In the genomic region with DNA sequence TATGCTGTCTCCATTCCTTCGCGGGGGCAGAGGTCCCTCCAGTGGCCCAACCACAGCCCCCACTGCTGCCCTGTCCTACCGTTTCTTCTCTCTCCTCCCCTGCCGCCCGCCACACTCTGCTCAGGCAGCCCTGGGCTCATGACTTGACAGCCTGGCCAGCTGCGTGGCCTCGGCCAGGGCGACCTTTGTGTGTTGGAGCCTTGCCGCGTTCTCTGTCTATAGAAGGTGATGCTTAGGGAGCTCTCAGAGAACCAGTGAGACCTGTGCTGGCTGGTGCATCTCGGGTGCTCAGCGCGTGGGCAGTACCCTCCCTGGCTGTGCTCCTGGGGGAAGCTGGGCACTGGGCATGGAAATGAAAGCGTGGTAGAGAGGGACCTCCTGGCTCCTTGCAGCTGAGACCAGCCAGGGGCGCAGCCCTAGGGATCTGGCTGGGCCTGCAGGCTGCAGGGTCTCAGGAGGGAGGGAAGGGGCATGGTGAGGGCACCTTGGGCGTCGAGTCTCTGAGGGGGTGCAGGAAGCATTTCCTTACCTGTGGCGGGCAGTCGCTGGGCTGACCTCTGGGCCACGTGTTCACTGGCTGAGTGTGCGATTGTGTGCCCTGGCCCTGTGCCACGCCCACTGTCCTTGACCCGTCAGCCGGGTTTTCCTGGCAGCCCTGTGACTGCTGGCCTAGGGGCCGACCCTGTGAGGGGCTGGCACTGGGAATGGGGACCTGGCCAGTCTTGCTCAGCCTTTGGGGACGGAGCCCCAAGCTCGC, we compare ENCODE assay signal across 11 cellular contexts. TPM values are rescaled to one million over a fixed set of nuclear protein-coding genes. Genes with fewer than 3 reads are reported as not detected.
A peak's percentile ranks its signal among the peaks of the same experiment; 100 is the strongest.
DNase-seq lines count a peak whose midpoint lies in the region; ATAC-seq and TF ChIP-seq lines count a peak whose summit lies in the region.
"Had no signal": no experiment of that assay in that cellular context is flagged by ENCODE, and none has a peak within 500 bp of the region (broad histone marks: within the 10 kb centered on the region; RNA-seq: fewer than 3 reads in every experiment).

No MANE protein-coding gene starts in this region.

- CTCF ChIA-PET in WTC11 (lab: Charles Lee) = no interaction called here

- H3K27ac ChIP-seq in esophagus squamous epithelium (peak overlapping the region; percentile 89 to 96 (median 94)), neutrophil (peak overlapping the region; percentile 99), upper lobe of right lung (peak overlapping the region; percentile 89)

- H3K27me3 ChIP-seq in esophagus squamous epithelium (no peaks in the 10 kb centered on the region), neutrophil (no peaks in the 10 kb centered on the region), upper lobe of right lung (no peaks in the 10 kb centered on the region)

- no peak overlapping the region for H3K4me3 Mint-ChIP-seq in WTC11
- H3K4me3 Mint-ChIP-seq: activated naive CD8-positive, alpha-beta T cell; T-helper 17 cell had no signal

- 34 to 61% methylated on average over 10 of the region's 27 CpGs for WGBS in esophagus squamous epithelium, 2 donors

- no peak for DNase-seq in WTC11 (ENCODE audit: low spot score)
- DNase-seq in esophagus squamous epithelium (lab: John Stamatoyannopoulos, UW) = no peak
- no peak for DNase-seq in upper lobe of right lung
- no peak for DNase-seq in NCI-H526 treated with DMSO at 0.1 percent for 48 hours (lab: John Stamatoyannopoulos, UW)
- DNase-seq: DMS153, NCI-H146, T-helper 17 cell had no signal

- no peaks in the 10 kb centered on the region for H3K27me3 Mint-ChIP-seq in WTC11 (ENCODE audit: low read depth)
- H3K27me3 Mint-ChIP-seq: activated naive CD8-positive, alpha-beta T cell; T-helper 17 cell had no signal

- no peak for ATAC-seq in WTC11
- no peak for ATAC-seq in upper lobe of right lung
- ATAC-seq in HG02798 (IDR thresholded peaks at IDR 0.05; ENCODE audit: poor library complexity, unreplicated experiment) = no peak
- no peak for ATAC-seq in HG02623 (IDR thresholded peaks at IDR 0.05; ENCODE audit: unreplicated experiment)
- ATAC-seq: T-helper 17 cell had no signal

- no peaks in the 10 kb centered on the region for H3K36me3 Mint-ChIP-seq in WTC11
- H3K36me3 Mint-ChIP-seq: activated naive CD8-positive, alpha-beta T cell had no signal

- POLR2A ChIA-PET in WTC11 (lab: Charles Lee) = no interaction called here

- H3K4me3 ChIP-seq in esophagus squamous epithelium (peak overlapping the region in 2 of 4 donors; percentile 28 to 50), neutrophil (ENCODE audit: low read depth in 1 of 2, low read length in 1 of 2) (peak overlapping the region; percentile 50 to 56), upper lobe of right lung (no peak overlapping the region)

- peak overlapping the region; percentile 84 for H3K27ac Mint-ChIP-seq in WTC11
- H3K27ac Mint-ChIP-seq: activated naive CD8-positive, alpha-beta T cell; T-helper 17 cell had no signal

- H3K9me3 ChIP-seq in esophagus squamous epithelium (no peaks in the 10 kb centered on the region), neutrophil (no peaks in the 10 kb centered on the region), upper lobe of right lung (no peaks in the 10 kb centered on the region)

- H3K4me1 ChIP-seq in esophagus squamous epithelium (peaks cover 98 to 100% (median 100%) of the 10 kb centered on the region in 3 donors), neutrophil (ENCODE audit: control insufficient read depth in 1 of 2, insufficient read depth in 1 of 2, low read depth in 1 of 2, low read length in 1 of 2) (peaks cover 98 to 100% of the 10 kb centered on the region in 2 experiments), upper lobe of right lung (peaks cover 85% of the 10 kb centered on the region)

- H3K36me3 ChIP-seq in esophagus squamous epithelium = no peaks in the 10 kb centered on the region
- no peaks in the 10 kb centered on the region for H3K36me3 ChIP-seq in neutrophil
- H3K36me3 ChIP-seq in upper lobe of right lung = no peaks in the 10 kb centered on the region

- no peak for TF ChIP-seq POLR2A in esophagus squamous epithelium (IDR thresholded peaks at IDR 0.05)

- no peaks in the 10 kb centered on the region for H3K9me3 Mint-ChIP-seq in WTC11

- intact Hi-C loops in esophagus squamous epithelium (cut with DNase I) (no loop called here), upper lobe of right lung (cut with DNase I) (no loop called here)

- peaks cover 3% of the 10 kb centered on the region for H3K4me1 Mint-ChIP-seq in WTC11

- TF ChIP-seq CTCF in WTC11 (IDR thresholded peaks at IDR 0.05) = no peak
- TF ChIP-seq CTCF in esophagus squamous epithelium (IDR thresholded peaks at IDR 0.05) = no peak
- no peak for TF ChIP-seq CTCF in neutrophil (IDR thresholded peaks at IDR 0.05)
- TF ChIP-seq CTCF in upper lobe of right lung (IDR thresholded peaks at IDR 0.05) = no peak

TF ChIP-seq in WTC11, 78 proteins besides CTCF, POLR2A, EP300 and RAD21 (continues in another document):
- TF ChIP-seq KAT7 (CRISPR knock-in tag; IDR thresholded peaks at IDR 0.05; ENCODE audit: borderline replicate concordance) (no peak), NR3C1 (CRISPR knock-in tag; conservative IDR thresholded peaks at IDR 0.05; ENCODE audit: low read depth) (no peak), FOXK1 (CRISPR knock-in tag; IDR thresholded peaks at IDR 0.05) (no peak)
- TF ChIP-seq, protein P1, sequence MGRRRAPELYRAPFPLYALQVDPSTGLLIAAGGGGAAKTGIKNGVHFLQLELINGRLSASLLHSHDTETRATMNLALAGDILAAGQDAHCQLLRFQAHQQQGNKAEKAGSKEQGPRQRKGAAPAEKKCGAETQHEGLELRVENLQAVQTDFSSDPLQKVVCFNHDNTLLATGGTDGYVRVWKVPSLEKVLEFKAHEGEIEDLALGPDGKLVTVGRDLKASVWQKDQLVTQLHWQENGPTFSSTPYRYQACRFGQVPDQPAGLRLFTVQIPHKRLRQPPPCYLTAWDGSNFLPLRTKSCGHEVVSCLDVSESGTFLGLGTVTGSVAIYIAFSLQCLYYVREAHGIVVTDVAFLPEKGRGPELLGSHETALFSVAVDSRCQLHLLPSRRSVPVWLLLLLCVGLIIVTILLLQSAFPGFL (CRISPR knock-in tag; IDR thresholded peaks at IDR 0.05; ENCODE audit: borderline replicate concordance) = no peak
- TF ChIP-seq, protein P2, sequence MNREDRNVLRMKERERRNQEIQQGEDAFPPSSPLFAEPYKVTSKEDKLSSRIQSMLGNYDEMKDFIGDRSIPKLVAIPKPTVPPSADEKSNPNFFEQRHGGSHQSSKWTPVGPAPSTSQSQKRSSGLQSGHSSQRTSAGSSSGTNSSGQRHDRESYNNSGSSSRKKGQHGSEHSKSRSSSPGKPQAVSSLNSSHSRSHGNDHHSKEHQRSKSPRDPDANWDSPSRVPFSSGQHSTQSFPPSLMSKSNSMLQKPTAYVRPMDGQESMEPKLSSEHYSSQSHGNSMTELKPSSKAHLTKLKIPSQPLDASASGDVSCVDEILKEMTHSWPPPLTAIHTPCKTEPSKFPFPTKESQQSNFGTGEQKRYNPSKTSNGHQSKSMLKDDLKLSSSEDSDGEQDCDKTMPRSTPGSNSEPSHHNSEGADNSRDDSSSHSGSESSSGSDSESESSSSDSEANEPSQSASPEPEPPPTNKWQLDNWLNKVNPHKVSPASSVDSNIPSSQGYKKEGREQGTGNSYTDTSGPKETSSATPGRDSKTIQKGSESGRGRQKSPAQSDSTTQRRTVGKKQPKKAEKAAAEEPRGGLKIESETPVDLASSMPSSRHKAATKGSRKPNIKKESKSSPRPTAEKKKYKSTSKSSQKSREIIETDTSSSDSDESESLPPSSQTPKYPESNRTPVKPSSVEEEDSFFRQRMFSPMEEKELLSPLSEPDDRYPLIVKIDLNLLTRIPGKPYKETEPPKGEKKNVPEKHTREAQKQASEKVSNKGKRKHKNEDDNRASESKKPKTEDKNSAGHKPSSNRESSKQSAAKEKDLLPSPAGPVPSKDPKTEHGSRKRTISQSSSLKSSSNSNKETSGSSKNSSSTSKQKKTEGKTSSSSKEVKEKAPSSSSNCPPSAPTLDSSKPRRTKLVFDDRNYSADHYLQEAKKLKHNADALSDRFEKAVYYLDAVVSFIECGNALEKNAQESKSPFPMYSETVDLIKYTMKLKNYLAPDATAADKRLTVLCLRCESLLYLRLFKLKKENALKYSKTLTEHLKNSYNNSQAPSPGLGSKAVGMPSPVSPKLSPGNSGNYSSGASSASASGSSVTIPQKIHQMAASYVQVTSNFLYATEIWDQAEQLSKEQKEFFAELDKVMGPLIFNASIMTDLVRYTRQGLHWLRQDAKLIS (CRISPR knock-in tag; IDR thresholded peaks at IDR 0.05; ENCODE audit: borderline replicate concordance) = no peak
- TF ChIP-seq, protein P3, sequence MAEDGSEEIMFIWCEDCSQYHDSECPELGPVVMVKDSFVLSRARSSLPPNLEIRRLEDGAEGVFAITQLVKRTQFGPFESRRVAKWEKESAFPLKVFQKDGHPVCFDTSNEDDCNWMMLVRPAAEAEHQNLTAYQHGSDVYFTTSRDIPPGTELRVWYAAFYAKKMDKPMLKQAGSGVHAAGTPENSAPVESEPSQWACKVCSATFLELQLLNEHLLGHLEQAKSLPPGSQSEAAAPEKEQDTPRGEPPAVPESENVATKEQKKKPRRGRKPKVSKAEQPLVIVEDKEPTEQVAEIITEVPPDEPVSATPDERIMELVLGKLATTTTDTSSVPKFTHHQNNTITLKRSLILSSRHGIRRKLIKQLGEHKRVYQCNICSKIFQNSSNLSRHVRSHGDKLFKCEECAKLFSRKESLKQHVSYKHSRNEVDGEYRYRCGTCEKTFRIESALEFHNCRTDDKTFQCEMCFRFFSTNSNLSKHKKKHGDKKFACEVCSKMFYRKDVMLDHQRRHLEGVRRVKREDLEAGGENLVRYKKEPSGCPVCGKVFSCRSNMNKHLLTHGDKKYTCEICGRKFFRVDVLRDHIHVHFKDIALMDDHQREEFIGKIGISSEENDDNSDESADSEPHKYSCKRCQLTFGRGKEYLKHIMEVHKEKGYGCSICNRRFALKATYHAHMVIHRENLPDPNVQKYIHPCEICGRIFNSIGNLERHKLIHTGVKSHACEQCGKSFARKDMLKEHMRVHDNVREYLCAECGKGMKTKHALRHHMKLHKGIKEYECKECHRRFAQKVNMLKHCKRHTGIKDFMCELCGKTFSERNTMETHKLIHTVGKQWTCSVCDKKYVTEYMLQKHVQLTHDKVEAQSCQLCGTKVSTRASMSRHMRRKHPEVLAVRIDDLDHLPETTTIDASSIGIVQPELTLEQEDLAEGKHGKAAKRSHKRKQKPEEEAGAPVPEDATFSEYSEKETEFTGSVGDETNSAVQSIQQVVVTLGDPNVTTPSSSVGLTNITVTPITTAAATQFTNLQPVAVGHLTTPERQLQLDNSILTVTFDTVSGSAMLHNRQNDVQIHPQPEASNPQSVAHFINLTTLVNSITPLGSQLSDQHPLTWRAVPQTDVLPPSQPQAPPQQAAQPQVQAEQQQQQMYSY (CRISPR knock-in tag; IDR thresholded peaks at IDR 0.05) = peak; percentile 85

RNA-seq across cellular contexts. Expression of a gene that starts 50.3 kb away (rescaled TPM):
- total RNA-seq in WTC11 (2021) (24.9 to 27.5 TPM (median 25.0 TPM) in 3 replicates), esophagus squamous epithelium (10 to 100 TPM; 41.8 to 83.1 (median 50.4) TPM), upper lobe of right lung (80.6 TPM)
